Comparison of ENCODE assay signal across 19 cellular contexts in the genomic region with DNA sequence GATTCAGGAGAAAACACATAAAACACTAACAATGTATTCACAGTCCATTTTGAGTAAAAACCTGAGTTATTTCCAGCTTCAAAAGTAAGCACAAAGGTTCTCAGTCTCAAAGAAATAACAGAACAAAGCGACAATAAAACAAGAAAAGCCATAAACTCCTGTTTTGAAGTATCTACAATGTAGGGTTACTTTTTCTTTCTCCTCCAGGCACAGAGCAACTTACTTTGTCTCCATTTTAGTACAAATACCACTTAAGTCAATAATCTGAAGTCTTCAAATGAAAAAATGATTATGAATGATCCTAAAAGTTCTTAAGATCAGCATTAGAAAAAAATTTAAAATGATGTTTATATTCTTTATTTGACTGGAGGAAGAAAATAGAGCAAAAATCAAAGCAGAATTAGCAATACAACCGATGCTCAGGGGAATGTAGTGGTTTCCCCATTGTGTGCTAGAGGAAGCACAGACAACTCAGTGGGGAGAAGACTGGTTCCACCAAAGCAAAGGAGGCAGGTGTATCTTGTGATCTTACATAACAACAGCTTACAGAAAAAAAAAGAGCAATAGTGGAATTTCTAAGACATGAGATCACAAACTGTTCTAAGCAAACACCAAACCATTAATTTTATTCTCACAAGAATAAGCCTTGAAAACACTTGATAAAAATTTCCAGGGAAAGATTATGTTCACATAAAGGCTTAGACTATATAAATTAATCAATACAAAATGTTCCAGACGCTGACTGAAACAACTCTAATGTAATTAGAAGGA. TPM values are rescaled to one million over a fixed set of nuclear protein-coding genes. Genes with fewer than 3 reads are reported as not detected.
"Had no signal": no experiment of that assay in that cellular context is flagged by ENCODE, and none has a peak within 500 bp of the region (broad histone marks: within the 10 kb centered on the region; RNA-seq: fewer than 3 reads in every experiment).

No MANE protein-coding gene starts in this region.

- DNase-seq: activated CD4-positive, alpha-beta T cell treated with anti-CD3 and anti-CD28 coated beads, Interleukin-2, amount 50 U/mL, for 4 hours; activated CD4-positive, CD25-positive, alpha-beta regulatory T cell treated with anti-CD3 and anti-CD28 coated beads, Interleukin-2, amount 50 U/mL, for 72 hours; activated naive CD4-positive, alpha-beta T cell treated with anti-CD3 and anti-CD28 coated beads, Interleukin-2, amount 50 U/mL, for 16 hours; activated T-cell treated with anti-CD3 and anti-CD28 coated beads, Interleukin-2, amount 50 U/mL, for 24 hours; adrenal gland; dorsolateral prefrontal cortex; endodermal cell; erythroblast; left cardiac atrium; lower lobe of right lung; naive B cell; posterior cingulate gyrus; T1000; tibial artery; uterus had no signal

- H3K4me3 ChIP-seq: adrenal gland, cardiac muscle cell, dorsolateral prefrontal cortex, hepatocyte, lower lobe of right lung, tibial artery, uterus had no signal

- ATAC-seq: left cardiac atrium; lower lobe of right lung; stimulated activated effector memory CD8-positive, alpha-beta T cell treated with anti-CD3 and anti-CD28 coated beads, Interleukin-12 subunit alpha, Interleukin-12 subunit beta, amount 100 ng/mL, for 72 hours had no signal

- H3K4me2 ChIP-seq: hepatocyte had no signal

- H3K27ac Mint-ChIP-seq: activated T-cell treated with anti-CD3 and anti-CD28 coated beads, Interleukin-2, amount 50 U/mL, for 24 hours; endodermal cell; stimulated activated effector memory CD8-positive, alpha-beta T cell treated with anti-CD3 and anti-CD28 coated beads, Interleukin-12 subunit alpha, Interleukin-12 subunit beta, amount 100 ng/mL, for 72 hours had no signal

- H3K4me3 Mint-ChIP-seq: activated T-cell treated with anti-CD3 and anti-CD28 coated beads, Interleukin-2, amount 50 U/mL, for 24 hours; endodermal cell; naive B cell; stimulated activated effector memory CD8-positive, alpha-beta T cell treated with anti-CD3 and anti-CD28 coated beads, Interleukin-12 subunit alpha, Interleukin-12 subunit beta, amount 100 ng/mL, for 72 hours had no signal

- H3K36me3 ChIP-seq: adrenal gland, cardiac muscle cell, lower lobe of right lung, tibial artery, uterus had no signal

- H3K9me3 ChIP-seq: adrenal gland, lower lobe of right lung, tibial artery, uterus had no signal

- H3K36me3 Mint-ChIP-seq: naive B cell; stimulated activated effector memory CD8-positive, alpha-beta T cell treated with anti-CD3 and anti-CD28 coated beads, Interleukin-12 subunit alpha, Interleukin-12 subunit beta, amount 100 ng/mL, for 72 hours had no signal

- H3K9me3 Mint-ChIP-seq: endodermal cell had no signal

- H3K4me1 Mint-ChIP-seq: naive B cell; stimulated activated effector memory CD8-positive, alpha-beta T cell treated with anti-CD3 and anti-CD28 coated beads, Interleukin-12 subunit alpha, Interleukin-12 subunit beta, amount 100 ng/mL, for 72 hours had no signal

- H3K27me3 Mint-ChIP-seq: activated T-cell treated with anti-CD3 and anti-CD28 coated beads, Interleukin-2, amount 50 U/mL, for 24 hours; naive B cell had no signal

- H3K27me3 ChIP-seq: adrenal gland, cardiac muscle cell, dorsolateral prefrontal cortex, hepatocyte, tibial artery, uterus had no signal

- H2AFZ ChIP-seq: hepatocyte had no signal

- H3K4me1 ChIP-seq: adrenal gland, lower lobe of right lung, tibial artery, uterus had no signal

- H3K79me2 ChIP-seq: hepatocyte had no signal

- H3K27ac ChIP-seq: adrenal gland, cardiac muscle cell, dorsolateral prefrontal cortex, hepatocyte, lower lobe of right lung, tibial artery, uterus had no signal

RNA-seq across cellular contexts. Expression of a gene that starts 35.1 kb away (rescaled TPM):
- total RNA-seq: mononuclear cell had no signal
- polyA plus RNA-seq: cardiac muscle cell had no signal
